Comparison of ENCODE assay signal across 9 cellular contexts in genomic region chr2:100919316-100919715, GRCh38.
A peak's percentile ranks its signal among the peaks of the same experiment; 100 is the strongest.
DNase-seq lines count a peak whose midpoint lies in the region; ATAC-seq and TF ChIP-seq lines count a peak whose summit lies in the region.
"Had no signal": no experiment of that assay in that cellular context is flagged by ENCODE, and none has a peak within 500 bp of the region (broad histone marks: within the 10 kb centered on the region; RNA-seq: fewer than 3 reads in every experiment).

No MANE protein-coding gene starts in this region.

- H2BK120ac ChIP-seq in mesendoderm (ENCODE audit: low read depth, low read length), result no peak overlapping the region

- no peak overlapping the region for H3K23ac ChIP-seq in mesendoderm (ENCODE audit: low read length)

- no peak overlapping the region for H3K4ac ChIP-seq in mesendoderm (ENCODE audit: low read depth, low read length)

- H3K9ac ChIP-seq in mesendoderm (ENCODE audit: low read length), result no peak overlapping the region

- POLR2A ChIA-PET in activated CD4-positive, alpha-beta T cell treated with anti-CD3 and anti-CD28 coated beads for 36 hours (lab: Charles Lee), result no interaction called here

- intact Hi-C loops in activated CD4-positive, alpha-beta T cell treated with anti-CD3 and anti-CD28 coated beads for 36 hours (cut with DNase I, micrococcal nuclease), result no loop called here

- in situ Hi-C loops in GM13977 (cut with MboI; ENCODE audit: low pct_unique_long_range_greater_than_20kb, low sequenced_read_pairs, unreplicated experiment), result no loop called here

- no peak overlapping the region for H3K4me3 Mint-ChIP-seq in activated CD4-positive, alpha-beta T cell treated with anti-CD3 and anti-CD28 coated beads for 36 hours

- TF ChIP-seq CTCF in GM13977 (IDR thresholded peaks at IDR 0.05; ENCODE audit: extremely low read depth, insufficient read depth, missing control alignments), result peak; percentile 50

- no peak overlapping the region for H2BK5ac ChIP-seq in mesendoderm (ENCODE audit: low read length)

- no peak overlapping the region for H2BK15ac ChIP-seq in mesendoderm (replicated peaks; ENCODE audit: low read depth)

- peaks cover 2% of the 10 kb centered on the region for H3K36me3 Mint-ChIP-seq in activated CD4-positive, alpha-beta T cell treated with anti-CD3 and anti-CD28 coated beads for 36 hours (ENCODE audit: low read depth)

- no peaks in the 10 kb centered on the region for H3K27me3 Mint-ChIP-seq in activated CD4-positive, alpha-beta T cell treated with anti-CD3 and anti-CD28 coated beads for 36 hours

- no peaks in the 10 kb centered on the region for H3K9me3 Mint-ChIP-seq in activated CD4-positive, alpha-beta T cell treated with anti-CD3 and anti-CD28 coated beads for 36 hours (ENCODE audit: low read depth)

- H3K56ac ChIP-seq in mesendoderm (ENCODE audit: low read length), result no peak overlapping the region

- DNase-seq in activated CD4-positive, alpha-beta T cell treated with anti-CD3 and anti-CD28 coated beads for 36 hours, result peak; percentile 46
- DNase-seq in activated CD4-positive, alpha-beta T cell treated with anti-CD3 and anti-CD28 coated beads for 4 hours, result no peak
- no peak for DNase-seq in GM13977 (ENCODE audit: low spot score)
- peak; percentile 46 to 49 for DNase-seq in activated T-cell treated with anti-CD3 and anti-CD28 coated beads, Interleukin-2, amount 50 U/mL, for 48 hours
- DNase-seq in mesendoderm, result peak; percentile 36
- no peak for DNase-seq in SW480 (ENCODE audit: low spot score)
- DNase-seq in GM19240 (ENCODE audit: insufficient read length, low spot score), result no peak
- DNase-seq: tibial artery had no signal

- no peak overlapping the region for H2AK5ac ChIP-seq in mesendoderm (ENCODE audit: low read length)

- H3K18ac ChIP-seq in mesendoderm (ENCODE audit: low read length), result no peak overlapping the region

- peaks cover 4% of the 10 kb centered on the region for H3K4me1 Mint-ChIP-seq in activated CD4-positive, alpha-beta T cell treated with anti-CD3 and anti-CD28 coated beads for 36 hours

- H3K4me3 ChIP-seq in mesendoderm (ENCODE audit: low read length), result no peak overlapping the region
- H3K4me3 ChIP-seq: tibial artery had no signal

- no peak overlapping the region for H3K27ac Mint-ChIP-seq in activated CD4-positive, alpha-beta T cell treated with anti-CD3 and anti-CD28 coated beads for 36 hours

- CTCF ChIA-PET in activated CD4-positive, alpha-beta T cell treated with anti-CD3 and anti-CD28 coated beads for 36 hours (lab: Charles Lee), result interaction anchor here (1.0 to 1.7 kb wide), 4 partner anchors 14 to 311 kb away, joined by 3 to 5 read pairs (median 4); no protein-coding TSS in a partner anchor

- H3K79me1 ChIP-seq in mesendoderm (ENCODE audit: low read length), result no peaks in the 10 kb centered on the region

- no peak overlapping the region for H3K27ac ChIP-seq in mesendoderm (ENCODE audit: low read depth, low read length)
- H3K27ac ChIP-seq: tibial artery had no signal

- peak; percentile 49 for ATAC-seq in activated CD4-positive, alpha-beta T cell treated with anti-CD3 and anti-CD28 coated beads for 36 hours
- ATAC-seq in HG02678 (IDR thresholded peaks at IDR 0.05; ENCODE audit: unreplicated experiment), result no peak

- no peak overlapping the region for H3K4me2 ChIP-seq in mesendoderm (ENCODE audit: low read length)

- no peak overlapping the region for H4K5ac ChIP-seq in mesendoderm (ENCODE audit: low read length)

- H3K36me3 ChIP-seq in mesendoderm (ENCODE audit: control insufficient read depth, insufficient read depth, low read length), result no peaks in the 10 kb centered on the region
- H3K36me3 ChIP-seq: tibial artery had no signal

- WGBS in mesendoderm (ENCODE audit: extremely low coverage, insufficient coverage, low lambda C conversion rate), result no CpG with 5 or more reads among the region's 16 CpGs

- H3K4me1 ChIP-seq in mesendoderm (ENCODE audit: control insufficient read depth, low read depth, low read length), result no peaks in the 10 kb centered on the region

- H4K8ac ChIP-seq in mesendoderm (ENCODE audit: low read depth, low read length), result no peak overlapping the region

- H3K27me3 ChIP-seq in mesendoderm (ENCODE audit: insufficient read depth, low read length, poor library complexity), result no peaks in the 10 kb centered on the region
- H3K27me3 ChIP-seq: tibial artery had no signal

- no peaks in the 10 kb centered on the region for H3K79me2 ChIP-seq in mesendoderm (ENCODE audit: control insufficient read depth, insufficient read depth, low read length)

Comparison
In these comparisons a context has a peak if more than half of its experiments do, and no peak if none do; other contexts are left out.
1. DNase-seq: peak in activated CD4-positive, alpha-beta T cell treated with anti-CD3 and anti-CD28 coated beads for 36 hours (single experiment), activated T-cell treated with anti-CD3 and anti-CD28 coated beads, Interleukin-2, amount 50 U/mL, for 48 hours (2 of 2) and mesendoderm (single experiment); none in activated CD4-positive, alpha-beta T cell treated with anti-CD3 and anti-CD28 coated beads for 4 hours (0 of 2), GM13977 (single experiment), SW480 (single experiment) and GM19240 (single experiment).